30 cellular contexts compared by ENCODE assay signal in genomic region chr12:54405573-54405972, GRCh38. TPM values are rescaled to one million over a fixed set of nuclear protein-coding genes. Genes with fewer than 3 reads are reported as not detected.
DNase-seq lines count a peak whose midpoint lies in the region; ATAC-seq and TF ChIP-seq lines count a peak whose summit lies in the region.
"Had no signal": no experiment of that assay in that cellular context is flagged by ENCODE, and none has a peak within 500 bp of the region (broad histone marks: within the 10 kb centered on the region; RNA-seq: fewer than 3 reads in every experiment).

No MANE protein-coding gene starts in this region.

- no peak overlapping the region for H3K4me2 ChIP-seq in MM.1S (ENCODE audit: low read depth, low read length)
- H3K4me2 ChIP-seq: GM23338, hepatocyte had no signal

- H3K27me3 Mint-ChIP-seq in CD4-positive, CD25-positive, alpha-beta regulatory T cell: no peaks in the 10 kb centered on the region
- no peaks in the 10 kb centered on the region for H3K27me3 Mint-ChIP-seq in CD8-positive, alpha-beta memory T cell
- H3K27me3 Mint-ChIP-seq: T-cell had no signal

- H3K9me2 ChIP-seq in MM.1S (replicated peaks; ENCODE audit: insufficient read depth, low read length): no peaks in the 10 kb centered on the region

- intact Hi-C loops in esophagus muscularis mucosa (cut with DNase I): no loop called here

- no peaks in the 10 kb centered on the region for H3K9me3 ChIP-seq in CD4-positive, CD25-positive, alpha-beta regulatory T cell (ENCODE audit: control insufficient read depth in 2 of 2, low read length in 2 of 2)
- no peaks in the 10 kb centered on the region for H3K9me3 ChIP-seq in CD8-positive, alpha-beta memory T cell (ENCODE audit: low read length)
- H3K9me3 ChIP-seq in esophagus muscularis mucosa (no peaks in the 10 kb centered on the region), MM.1S (replicated peaks; ENCODE audit: insufficient read depth, low read length) (no peaks in the 10 kb centered on the region)
- H3K9me3 ChIP-seq: colonic mucosa, SJSA1, upper lobe of left lung had no signal

- no peaks in the 10 kb centered on the region for H3K9me3 Mint-ChIP-seq in CD4-positive, CD25-positive, alpha-beta regulatory T cell
- H3K9me3 Mint-ChIP-seq in CD8-positive, alpha-beta memory T cell: no peaks in the 10 kb centered on the region
- H3K9me3 Mint-ChIP-seq: GM23338, T-cell had no signal

- H3K4me3 Mint-ChIP-seq in CD4-positive, CD25-positive, alpha-beta regulatory T cell: peak overlapping the region in 1 of 4 donors; percentile 64
- no peak overlapping the region for H3K4me3 Mint-ChIP-seq in CD8-positive, alpha-beta memory T cell
- H3K4me3 Mint-ChIP-seq: GM23338, T-cell had no signal

- peaks cover 12% of the 10 kb centered on the region for H3K4me1 ChIP-seq in CD4-positive, CD25-positive, alpha-beta regulatory T cell (ENCODE audit: control insufficient read depth, insufficient read depth, low read length, poor library complexity, severe bottlenecking)
- H3K4me1 ChIP-seq in CD8-positive, alpha-beta memory T cell (ENCODE audit: insufficient read depth, low read length): peaks cover 21% of the 10 kb centered on the region
- H3K4me1 ChIP-seq in esophagus muscularis mucosa (peaks cover 23 to 91% (median 67%) of the 10 kb centered on the region in 4 donors), rectal smooth muscle tissue (ENCODE audit: control insufficient read depth, insufficient read depth, low read length) (no peaks in the 10 kb centered on the region), MM.1S (ENCODE audit: low read length) (no peaks in the 10 kb centered on the region)
- H3K4me1 ChIP-seq: colonic mucosa, SJSA1 had no signal

- no peak overlapping the region for H3K9ac ChIP-seq in rectal smooth muscle tissue (ENCODE audit: low read length)
- no peak overlapping the region for H3K9ac ChIP-seq in MM.1S (ENCODE audit: low read length)

- no peak overlapping the region for H2AFZ ChIP-seq in MM.1S (ENCODE audit: low read length)
- H2AFZ ChIP-seq: GM23338, hepatocyte had no signal

- H3K27ac Mint-ChIP-seq in CD4-positive, CD25-positive, alpha-beta regulatory T cell: peak overlapping the region; percentile 56 to 85 (median 62)
- peak overlapping the region; percentile 43 to 97 (median 93) for H3K27ac Mint-ChIP-seq in CD8-positive, alpha-beta memory T cell
- H3K27ac Mint-ChIP-seq: GM23338 had no signal

- H3K36me3 ChIP-seq in CD4-positive, CD25-positive, alpha-beta regulatory T cell (ENCODE audit: control insufficient read depth, insufficient read depth, low read length): peaks cover 85% of the 10 kb centered on the region
- H3K36me3 ChIP-seq in CD8-positive, alpha-beta memory T cell (ENCODE audit: insufficient read depth, low read length): peaks cover 73% of the 10 kb centered on the region
- H3K36me3 ChIP-seq in esophagus muscularis mucosa (peaks cover 88 to 100% (median 99%) of the 10 kb centered on the region in 4 donors), rectal smooth muscle tissue (ENCODE audit: control insufficient read depth, insufficient read depth, low read length) (peaks cover 57% of the 10 kb centered on the region), MM.1S (replicated peaks; ENCODE audit: insufficient read depth, low read length) (no peaks in the 10 kb centered on the region)
- H3K36me3 ChIP-seq: colonic mucosa had no signal

- H3K4me1 Mint-ChIP-seq in CD4-positive, CD25-positive, alpha-beta regulatory T cell: peaks cover 6 to 50% (median 23%) of the 10 kb centered on the region in 4 donors
- H3K4me1 Mint-ChIP-seq in CD8-positive, alpha-beta memory T cell: peaks cover 32 to 44% (median 33%) of the 10 kb centered on the region in 3 donors

- peaks cover 55% of the 10 kb centered on the region for H3K36me3 Mint-ChIP-seq in CD4-positive, CD25-positive, alpha-beta regulatory T cell
- H3K36me3 Mint-ChIP-seq in CD8-positive, alpha-beta memory T cell: peaks cover 21 to 97% (median 28%) of the 10 kb centered on the region in 3 donors

- no peak for TF ChIP-seq EP300 in esophagus muscularis mucosa (IDR thresholded peaks at IDR 0.05)

- H3K4me3 ChIP-seq in CD4-positive, CD25-positive, alpha-beta regulatory T cell (ENCODE audit: low read depth, low read length): no peak overlapping the region
- no peak overlapping the region for H3K4me3 ChIP-seq in CD8-positive, alpha-beta memory T cell (ENCODE audit: low read length)
- no peak overlapping the region for H3K4me3 ChIP-seq in esophagus muscularis mucosa
- no peak overlapping the region for H3K4me3 ChIP-seq in rectal smooth muscle tissue (ENCODE audit: low read length)
- no peak overlapping the region for H3K4me3 ChIP-seq in MM.1S (ENCODE audit: low read length)
- H3K4me3 ChIP-seq: colonic mucosa, GM23338, hepatocyte, SJSA1, skin epidermis, upper lobe of left lung had no signal

- H3F3A ChIP-seq in MM.1S (ENCODE audit: insufficient read depth, low read length): no peaks in the 10 kb centered on the region

- 88% methylated on average over 7 of the region's 7 CpGs for WGBS in esophagus muscularis mucosa

- no peaks in the 10 kb centered on the region for H3K27me3 ChIP-seq in CD4-positive, CD25-positive, alpha-beta regulatory T cell (ENCODE audit: control insufficient read depth, insufficient read depth, low read length)
- no peaks in the 10 kb centered on the region for H3K27me3 ChIP-seq in CD8-positive, alpha-beta memory T cell (ENCODE audit: insufficient read depth, low read length, poor library complexity, severe bottlenecking)
- no peaks in the 10 kb centered on the region for H3K27me3 ChIP-seq in esophagus muscularis mucosa
- no peaks in the 10 kb centered on the region for H3K27me3 ChIP-seq in rectal smooth muscle tissue (ENCODE audit: control insufficient read depth, insufficient read depth, low read length)
- H3K27me3 ChIP-seq in MM.1S (replicated peaks; ENCODE audit: insufficient read depth, low read length): no peaks in the 10 kb centered on the region
- H3K27me3 ChIP-seq: colonic mucosa, hepatocyte, SJSA1, upper lobe of left lung had no signal

- no peak for DNase-seq in CD4-positive, CD25-positive, alpha-beta regulatory T cell
- no peak for DNase-seq in CD8-positive, alpha-beta memory T cell
- DNase-seq in esophagus muscularis mucosa (ENCODE audit: extremely low spot score) (no peak), MM.1S (no peak), SK-N-DZ (ENCODE audit: low spot score) (no peak), GM10248 (ENCODE audit: extremely low spot score) (no peak)
- DNase-seq: activated CD4-positive, alpha-beta T cell treated with anti-CD3 and anti-CD28 coated beads, Interleukin-2, amount 50 U/mL, for 48 hours; activated CD4-positive, CD25-positive, alpha-beta regulatory T cell; activated gamma-delta T cell treated with Interleukin-2 at 50 U/mL for 16 hours; anterior cingulate cortex; colonic mucosa; DMS153; effector memory CD4-positive, alpha-beta T cell; foreskin melanocyte; Kasumi-1; MV-4-11; NCI-H146; NCI-H2107; NCI-H446; stimulated activated CD8-positive, alpha-beta memory T cell treated with anti-CD3 and anti-CD28 coated beads, Interleukin-4, amount 100 ng/mL, for 48 hours; T-cell; upper lobe of left lung had no signal

- TF ChIP-seq CTCF in esophagus muscularis mucosa (IDR thresholded peaks at IDR 0.05): no peak
- no peak for TF ChIP-seq CTCF in MM.1S (IDR thresholded peaks at IDR 0.05; ENCODE audit: low read length)
- no peak for TF ChIP-seq CTCF in GM10248 (IDR thresholded peaks at IDR 0.05; ENCODE audit: control extremely low read depth, extremely low read depth, low read depth, missing control alignments)

- no peak overlapping the region for H3K27ac ChIP-seq in CD4-positive, CD25-positive, alpha-beta regulatory T cell (ENCODE audit: insufficient read depth, low read length, poor library complexity, severe bottlenecking)
- H3K27ac ChIP-seq in CD8-positive, alpha-beta memory T cell (ENCODE audit: low read depth, low read length): no peak overlapping the region
- H3K27ac ChIP-seq in esophagus muscularis mucosa (replicated peaks in 1 of 4) (peak overlapping the region in 3 of 4 donors; percentile 61 to 97 (median 69)), rectal smooth muscle tissue (ENCODE audit: low read depth, low read length) (peak overlapping the region; percentile 45), MM.1S (ENCODE audit: low read length) (no peak overlapping the region)
- H3K27ac ChIP-seq: C4-2B, colonic mucosa, hepatocyte, SJSA1 had no signal

- ATAC-seq in CD4-positive, CD25-positive, alpha-beta regulatory T cell (ENCODE audit: low read depth in 2 of 2): no peak
- ATAC-seq: esophagus mucosa, HepG2, T-cell had no signal

- CTCF ChIA-PET in CD8-positive, alpha-beta memory T cell (lab: Charles Lee): interaction anchor here (1.1 to 11.8 kb wide), 7 partner anchors 9 to 41 kb away, joined by 3 to 386 read pairs (median 8); partner anchors contain the start of gene ITGA5
- CTCF ChIA-PET in GM10248 (lab: Yijun Ruan, JAX): interaction anchor here (2.1 to 12.3 kb wide), 5 partner anchors 9 to 43 kb away, joined by 9 to 506 read pairs (median 185); partner anchors contain the start of gene ITGA5

- no peaks in the 10 kb centered on the region for H4K20me1 ChIP-seq in MM.1S (ENCODE audit: insufficient read depth, low read length)

- no peaks in the 10 kb centered on the region for H3K79me2 ChIP-seq in MM.1S (ENCODE audit: low read length)
- H3K79me2 ChIP-seq: hepatocyte had no signal

- TF ChIP-seq POLR2A in esophagus muscularis mucosa (IDR thresholded peaks at IDR 0.05; ENCODE audit: low read depth): no peak

- POLR2A ChIA-PET in CD8-positive, alpha-beta memory T cell (lab: Charles Lee): no interaction called here
- POLR2A ChIA-PET in GM10248 (lab: Yijun Ruan, JAX): no interaction called here

RNA-seq across cellular contexts. Expression of gene ITGA5, which starts 13.5 kb away (rescaled TPM):
- 57.4 TPM for total RNA-seq in CD4-positive, CD25-positive, alpha-beta regulatory T cell
- 10 to 100 TPM; 18.6 to 31.8 (median 23.7) TPM for polyA plus RNA-seq in CD4-positive, CD25-positive, alpha-beta regulatory T cell
- 10 to 100 TPM; 23.2 to 25.7 TPM for total RNA-seq in CD8-positive, alpha-beta memory T cell
- 50.6 TPM for polyA plus RNA-seq in CD8-positive, alpha-beta memory T cell
- total RNA-seq in esophagus muscularis mucosa: 100 to 1,000 TPM; 264 to 785 (median 602) TPM
- polyA plus RNA-seq in SK-N-DZ (2014; cell fraction: cytosol; rRNA removed): 0.05 TPM in 1 of 2 replicates, not detected in the other
- 0.05 and 0.12 TPM in 2 replicates for polyA plus RNA-seq in SK-N-DZ (2014; cell fraction: nucleus; rRNA removed)

RNA-seq across cellular contexts. Expression of gene ZNF385A, which starts 21.0 kb away (rescaled TPM):
- 0.86 TPM for total RNA-seq in CD4-positive, CD25-positive, alpha-beta regulatory T cell
- polyA plus RNA-seq in CD4-positive, CD25-positive, alpha-beta regulatory T cell: under 1 TPM in 2 of 4 donors, not detected in 2; 0.14 to 0.17 TPM
- under 1 TPM; 0.77 to 0.78 TPM for total RNA-seq in CD8-positive, alpha-beta memory T cell
- not detected for polyA plus RNA-seq in CD8-positive, alpha-beta memory T cell
- 10 to 100 TPM; 15.7 to 32.6 (median 19.4) TPM for total RNA-seq in esophagus muscularis mucosa
- polyA plus RNA-seq in SK-N-DZ (2014; cell fraction: cytosol; rRNA removed): 19.5 and 30.2 TPM in 2 replicates
- polyA plus RNA-seq in SK-N-DZ (2014; cell fraction: nucleus; rRNA removed): 7.6 and 21.2 TPM in 2 replicates

RNA-seq across cellular contexts. Expression of gene GPR84, which starts 41.3 kb away (rescaled TPM):
- not detected for total RNA-seq in CD4-positive, CD25-positive, alpha-beta regulatory T cell
- polyA plus RNA-seq in CD4-positive, CD25-positive, alpha-beta regulatory T cell: not detected
- under 1 TPM; 0.15 to 0.16 TPM for total RNA-seq in CD8-positive, alpha-beta memory T cell
- not detected for polyA plus RNA-seq in CD8-positive, alpha-beta memory T cell
- under 1 TPM in 1 of 4 donors, not detected in 3; 0.66 TPM for total RNA-seq in esophagus muscularis mucosa
- not detected in 2 replicates for polyA plus RNA-seq in SK-N-DZ (2014; cell fraction: cytosol; rRNA removed)
- not detected in 2 replicates for polyA plus RNA-seq in SK-N-DZ (2014; cell fraction: nucleus; rRNA removed)
- total RNA-seq: GM23338, HepG2, SJSA1, T-cell had no signal
- polyA plus RNA-seq: GM23338, hepatocyte, HepG2 had no signal

Comparison
In these comparisons a context has a peak if more than half of its experiments do, and no peak if none do; other contexts are left out.
1. H3K27ac ChIP-seq: peak in esophagus muscularis mucosa (3 of 4) and rectal smooth muscle tissue (single experiment); none in CD4-positive, CD25-positive, alpha-beta regulatory T cell (single experiment), CD8-positive, alpha-beta memory T cell (single experiment) and MM.1S (single experiment).